ENCODE assay signal across 1 cellular context in genomic region chr2:221124542-221125235, GRCh38.
A peak's percentile ranks its signal among the peaks of the same experiment; 100 is the strongest.
TF ChIP-seq lines count a peak whose summit lies in the region.

No MANE protein-coding gene starts in this region.

TF ChIP-seq in HEK293, 187 proteins besides CTCF, POLR2A, EP300 and RAD21 (continued from another document):
- TF ChIP-seq ZNF280C (tag by site-specific recombination; IDR thresholded peaks at IDR 0.05) (no peak), KLF7 (tag by site-specific recombination; IDR thresholded peaks at IDR 0.05; ENCODE audit: borderline replicate concordance) (no peak), ZNF155 (tag by site-specific recombination; IDR thresholded peaks at IDR 0.05) (no peak), ZNF701 (tag by site-specific recombination; IDR thresholded peaks at IDR 0.05) (no peak), ZNF677 (tag by site-specific recombination; IDR thresholded peaks at IDR 0.05) (no peak), EGR2 (tag by site-specific recombination; IDR thresholded peaks at IDR 0.05; ENCODE audit: low read depth) (no peak), ZNF37A (tag by site-specific recombination; IDR thresholded peaks at IDR 0.05) (no peak), ZBTB6 (tag by site-specific recombination; IDR thresholded peaks at IDR 0.05) (peak; percentile 93), ZNF138 (tag by site-specific recombination; IDR thresholded peaks at IDR 0.05; ENCODE audit: borderline replicate concordance) (no peak), ZNF513 (tag by site-specific recombination; IDR thresholded peaks at IDR 0.05) (no peak)
